ENCODE assay signal across 26 cellular contexts in genomic region chr19:46691104-46691503, GRCh38. TPM values are rescaled to one million over a fixed set of nuclear protein-coding genes. Genes with fewer than 3 reads are reported as not detected.
A peak's percentile ranks its signal among the peaks of the same experiment; 100 is the strongest.
DNase-seq lines count a peak whose midpoint lies in the region; ATAC-seq, FAIRE-seq and TF ChIP-seq lines count a peak whose summit lies in the region.
"Had no signal": no experiment of that assay in that cellular context is flagged by ENCODE, and none has a peak within 500 bp of the region (broad histone marks: within the 10 kb centered on the region; RNA-seq: fewer than 3 reads in every experiment).

No MANE protein-coding gene starts in this region.

- in situ Hi-C loops in HepG2 (cut with HindIII; ENCODE audit: extremely low pct_ligation_motif_present, low pct_unique_long_range_greater_than_20kb): no loop called here

- FAIRE-seq in HepG2 (lab: Jason Lieb, UNC): no peak
- FAIRE-seq: A549, GM12891, RCC 7860 had no signal

- H3K27ac ChIP-seq in HepG2 (ENCODE audit: extremely low read length, insufficient read depth, low read length): no peak overlapping the region
- H3K27ac ChIP-seq in right lobe of liver: no peak overlapping the region
- H3K27ac ChIP-seq in HEK293 (ENCODE audit: extremely low read depth, low read depth, low read length): no peak overlapping the region
- H3K27ac ChIP-seq: A549 had no signal

- peaks cover 40 to 72% of the 10 kb centered on the region in 2 experiments for H3K36me3 ChIP-seq in HepG2 (replicated peaks in 1 of 2; ENCODE audit: control insufficient read depth in 1 of 2, insufficient read depth in 2 of 2, low read length in 2 of 2)
- H3K36me3 ChIP-seq in right lobe of liver: peaks cover 0 to 95% (median 34%) of the 10 kb centered on the region in 4 donors
- peaks cover 87 to 89% of the 10 kb centered on the region in 2 experiments for H3K36me3 ChIP-seq in HEK293 (ENCODE audit: control insufficient read depth in 2 of 2, insufficient read depth in 1 of 2, low read length in 2 of 2)

- intact Hi-C loops in HepG2 (cut with micrococcal nuclease; ENCODE audit: unreplicated experiment): no loop called here
- intact Hi-C loops in right lobe of liver (cut with DNase I): no loop called here

- TF ChIP-seq EP300 in HepG2 (IDR thresholded peaks at IDR 0.05; ENCODE audit: low read depth in 2 of 2, low read length in 2 of 2) (no peak), HepG2 (CRISPR knock-in tag; IDR thresholded peaks at IDR 0.05; ENCODE audit: borderline replicate concordance) (no peak)

- H3K4me1 ChIP-seq in HepG2 (ENCODE audit: insufficient read depth, low read length) (no peaks in the 10 kb centered on the region), right lobe of liver (no peaks in the 10 kb centered on the region), HEK293 (ENCODE audit: control insufficient read depth, insufficient read depth, low read length) (no peaks in the 10 kb centered on the region)
- H3K4me1 ChIP-seq: A549, Caco-2, HAP-1 had no signal

- CTCF ChIA-PET in HepG2 (lab: Yijun Ruan, JAX; ENCODE audit: low intra/inter-chr PET ratio, low total read pairs) (no interaction called here), HEK293 (lab: Yijun Ruan, JAX) (interaction anchor here (0.7 to 4.0 kb wide), 5 partner anchors 12 to 150 kb away, joined by 3 to 30 read pairs (median 6); no protein-coding TSS in a partner anchor)

- H2AFZ ChIP-seq in HepG2 (ENCODE audit: low read length): no peak overlapping the region
- H2AFZ ChIP-seq: GM23338 had no signal

- H3K9ac ChIP-seq in HepG2 (ENCODE audit: insufficient read depth, low read depth, low read length): no peak overlapping the region

- H4K20me1 ChIP-seq in HepG2 (ENCODE audit: insufficient read depth, low read length): no peaks in the 10 kb centered on the region

- POLR2A ChIA-PET in HepG2 (lab: Yijun Ruan, JAX) (no interaction called here), HEK293 (lab: Yijun Ruan, JAX) (interaction anchor here (0.8 kb wide), 1 partner anchor 90 kb away, joined by 3 read pairs; no protein-coding TSS in a partner anchor)

- BruUV-seq in HepG2 (replicated peaks; lab: Mats Ljungman, UMichigan): no TSS peak

- no peak overlapping the region for H3K4me2 ChIP-seq in HepG2 (ENCODE audit: low read depth, low read length)
- H3K4me2 ChIP-seq: A549, GM23338 had no signal

- ATAC-seq in HepG2 (no peak), right lobe of liver (no peak)
- ATAC-seq: GM23338 had no signal

- no peaks in the 10 kb centered on the region for H3K79me2 ChIP-seq in HepG2 (ENCODE audit: insufficient read depth, low read length)

- TF ChIP-seq CTCF in HepG2 (CRISPR knock-in tag; IDR thresholded peaks at IDR 0.05) (no peak), right lobe of liver (IDR thresholded peaks at IDR 0.05) (no peak), HEK293 (tag by site-specific recombination; IDR thresholded peaks at IDR 0.05) (no peak)

- TF ChIP-seq RAD21 in HepG2 (CRISPR knock-in tag; IDR thresholded peaks at IDR 0.05): no peak

- H3K27me3 ChIP-seq in HepG2 (ENCODE audit: control insufficient read depth in 1 of 2, insufficient read depth in 2 of 2, low read length in 2 of 2) (no peaks in the 10 kb centered on the region), right lobe of liver (no peaks in the 10 kb centered on the region)
- H3K27me3 ChIP-seq: MG63 had no signal

- H3K9me3 ChIP-seq in HepG2 (ENCODE audit: low read length): no peaks in the 10 kb centered on the region
- no peaks in the 10 kb centered on the region for H3K9me3 ChIP-seq in right lobe of liver
- H3K9me3 ChIP-seq in HEK293 (ENCODE audit: control insufficient read depth, insufficient read depth, low read depth, low read length): no peaks in the 10 kb centered on the region
- H3K9me3 ChIP-seq: A549, Caco-2, HAP-1 had no signal

- H3K4me3 ChIP-seq in HepG2 (replicated peaks in 1 of 3; ENCODE audit: insufficient read depth in 1 of 3, low read depth in 2 of 3, low read length in 3 of 3) (no peak overlapping the region), right lobe of liver (no peak overlapping the region), HEK293 (ENCODE audit: low read depth, low read length) (no peak overlapping the region)
- H3K4me3 ChIP-seq: A549, GM23338, HAP-1, MG63 had no signal

- 50% methylated on average over 2 of the region's 2 CpGs for WGBS in HepG2 (ENCODE audit: low lambda C conversion rate)
- WGBS in right lobe of liver (ENCODE audit: insufficient coverage, low coverage, low lambda C conversion rate, missing lambda C conversion rate): 50% methylated on average over 2 of the region's 2 CpGs

- DNase-seq in HepG2 (ENCODE audit: low spot score) (no peak), right lobe of liver (no peak), germinal center (ENCODE audit: low spot score) (peak; percentile 1), amniotic stem cell (lab: John Stamatoyannopoulos, UW) (no peak), KG1 (lab: John Stamatoyannopoulos, UW) (no peak)
- no peak for DNase-seq in stimulated activated CD4-positive, alpha-beta T cell treated with anti-CD3 and anti-CD28 coated beads, Interleukin-4, amount 100 ng/mL, for 24 hours
- DNase-seq: Caco-2; CD4-positive, alpha-beta T cell; DMS 273 treated with DMSO at 0.1 percent for 48 hours; DMS79 treated with DMSO at 0.1 percent for 48 hours; MG63; NCI-H1417; NCI-H187; NCI-H446; NCI-H526; Right ventricle myocardium superior had no signal

- TF ChIP-seq POLR2A in HepG2 (IDR thresholded peaks at IDR 0.05; ENCODE audit: insufficient read depth in 1 of 2, low read depth in 2 of 2, low read length in 2 of 2): no peak
- TF ChIP-seq POLR2A in right lobe of liver (IDR thresholded peaks at IDR 0.05): no peak

RNA-seq across cellular contexts. Expression of gene PRKD2, which starts 25.8 kb away (rescaled TPM):
- total RNA-seq in HepG2 (2016; rRNA removed; fragmentation: Illumina TruSeq; extraction: Trizol): 6.7 and 13.2 TPM in 2 replicates
- 3.7 and 5.6 TPM in 2 replicates for total RNA-seq in HepG2 (2016; cell fraction: cytosol; rRNA removed; fragmentation: Illumina TruSeq; extraction: Trizol; ENCODE audit: low read depth)
- 7.7 and 10.7 TPM in 2 replicates for total RNA-seq in HepG2 (2016; cell fraction: insoluble cytoplasmic fraction; rRNA removed; fragmentation: Illumina TruSeq; extraction: Trizol)
- 10.7 and 11.6 TPM in 2 replicates for total RNA-seq in HepG2 (2016; cell fraction: membrane; rRNA removed; fragmentation: Illumina TruSeq; extraction: Trizol)
- 9.5 and 12.7 TPM in 2 replicates for total RNA-seq in HepG2 (2016; cell fraction: nucleus; rRNA removed; fragmentation: Illumina TruSeq; extraction: Trizol)
- polyA plus RNA-seq in HepG2 (2011; rRNA removed): 7.3 and 9.2 TPM in 2 replicates
- polyA plus RNA-seq in HepG2 (2011; cell fraction: cytosol; rRNA removed): 5.7 and 8.3 TPM in 2 replicates
- polyA plus RNA-seq in HepG2 (2011; cell fraction: nucleus; rRNA removed): 19.6 and 26.3 TPM in 2 replicates
- polyA plus RNA-seq in HepG2 (2012): 12.3 and 18.9 TPM in 2 replicates
- polyA plus RNA-seq in HepG2 (2016; cell fraction: cytosol; fragmentation: Illumina TruSeq; extraction: Trizol; ENCODE audit: low read depth): 4.2 and 4.7 TPM in 2 replicates
- polyA plus RNA-seq in HepG2 (2016; cell fraction: insoluble cytoplasmic fraction; fragmentation: Illumina TruSeq; extraction: Trizol; ENCODE audit: low read depth): 12.5 and 12.9 TPM in 2 replicates
- polyA plus RNA-seq in HepG2 (2016; cell fraction: membrane; fragmentation: Illumina TruSeq; extraction: Trizol; ENCODE audit: low read depth): 6.8 and 7.6 TPM in 2 replicates
- 26.1 and 27.2 TPM in 2 replicates for polyA plus RNA-seq in HepG2 (2016; cell fraction: nucleus; fragmentation: Illumina TruSeq; extraction: Trizol; ENCODE audit: insufficient read depth, low read depth)
- 10.6 and 14.4 TPM in 2 replicates for polyA minus RNA-seq in HepG2 (2011; rRNA and poly(A)+ RNA removed; ENCODE audit: low replicate concordance)
- polyA minus RNA-seq in HepG2 (2011; cell fraction: cytosol; rRNA and poly(A)+ RNA removed): 8.2 and 11.7 TPM in 2 replicates
- polyA minus RNA-seq in HepG2 (2011; cell fraction: nucleus; rRNA and poly(A)+ RNA removed): 9.1 TPM in 2 replicates
- 10 to 100 TPM; 15.1 to 20.2 (median 16.9) TPM for total RNA-seq in right lobe of liver

RNA-seq across cellular contexts. Expression of gene DACT3, which starts 30.1 kb away (rescaled TPM):
- total RNA-seq in HepG2 (2016; rRNA removed; fragmentation: Illumina TruSeq; extraction: Trizol): 0.04 TPM in 1 of 2 replicates, not detected in the other
- total RNA-seq in HepG2 (2016; cell fraction: cytosol; rRNA removed; fragmentation: Illumina TruSeq; extraction: Trizol; ENCODE audit: low read depth): 0.09 and 0.10 TPM in 2 replicates
- total RNA-seq in HepG2 (2016; cell fraction: insoluble cytoplasmic fraction; rRNA removed; fragmentation: Illumina TruSeq; extraction: Trizol): 0.04 TPM in 1 of 2 replicates, not detected in the other
- not detected in 2 replicates for total RNA-seq in HepG2 (2016; cell fraction: membrane; rRNA removed; fragmentation: Illumina TruSeq; extraction: Trizol)
- total RNA-seq in HepG2 (2016; cell fraction: nucleus; rRNA removed; fragmentation: Illumina TruSeq; extraction: Trizol): not detected in 2 replicates
- 0.04 TPM in 1 of 2 replicates, not detected in the other for polyA plus RNA-seq in HepG2 (2011; rRNA removed)
- 0.03 TPM in 2 replicates for polyA plus RNA-seq in HepG2 (2011; cell fraction: cytosol; rRNA removed)
- polyA plus RNA-seq in HepG2 (2011; cell fraction: nucleus; rRNA removed): not detected in 2 replicates
- polyA plus RNA-seq in HepG2 (2012): not detected in 2 replicates
- polyA plus RNA-seq in HepG2 (2016; cell fraction: cytosol; fragmentation: Illumina TruSeq; extraction: Trizol; ENCODE audit: low read depth): 0.07 TPM in 1 of 2 replicates, not detected in the other
- polyA plus RNA-seq in HepG2 (2016; cell fraction: insoluble cytoplasmic fraction; fragmentation: Illumina TruSeq; extraction: Trizol; ENCODE audit: low read depth): not detected in 2 replicates
- polyA plus RNA-seq in HepG2 (2016; cell fraction: membrane; fragmentation: Illumina TruSeq; extraction: Trizol; ENCODE audit: low read depth): not detected in 2 replicates
- 0.16 TPM in 1 of 2 replicates, not detected in the other for polyA plus RNA-seq in HepG2 (2016; cell fraction: nucleus; fragmentation: Illumina TruSeq; extraction: Trizol; ENCODE audit: insufficient read depth, low read depth)
- polyA minus RNA-seq in HepG2 (2011; rRNA and poly(A)+ RNA removed; ENCODE audit: low replicate concordance): 0.09 TPM in 1 of 2 replicates, not detected in the other
- not detected in 2 replicates for polyA minus RNA-seq in HepG2 (2011; cell fraction: cytosol; rRNA and poly(A)+ RNA removed)
- not detected in 2 replicates for polyA minus RNA-seq in HepG2 (2011; cell fraction: nucleus; rRNA and poly(A)+ RNA removed)
- 1 to 10 TPM in 3 of 6 experiments, under 1 TPM in 3; 0.46 to 1.6 (median 0.93) TPM for total RNA-seq in right lobe of liver

RNA-seq across cellular contexts. Expression of gene FKRP, which starts 54.8 kb away (rescaled TPM):
- total RNA-seq in HepG2 (2016; rRNA removed; fragmentation: Illumina TruSeq; extraction: Trizol): 4.0 and 9.8 TPM in 2 replicates
- total RNA-seq in HepG2 (2016; cell fraction: cytosol; rRNA removed; fragmentation: Illumina TruSeq; extraction: Trizol; ENCODE audit: low read depth): 1.2 and 1.9 TPM in 2 replicates
- 3.4 and 11.2 TPM in 2 replicates for total RNA-seq in HepG2 (2016; cell fraction: insoluble cytoplasmic fraction; rRNA removed; fragmentation: Illumina TruSeq; extraction: Trizol)
- 3.6 and 3.7 TPM in 2 replicates for total RNA-seq in HepG2 (2016; cell fraction: membrane; rRNA removed; fragmentation: Illumina TruSeq; extraction: Trizol)
- 11.2 and 11.6 TPM in 2 replicates for total RNA-seq in HepG2 (2016; cell fraction: nucleus; rRNA removed; fragmentation: Illumina TruSeq; extraction: Trizol)
- polyA plus RNA-seq in HepG2 (2011; rRNA removed): 7.3 and 9.2 TPM in 2 replicates
- polyA plus RNA-seq in HepG2 (2011; cell fraction: cytosol; rRNA removed): 7.8 and 9.7 TPM in 2 replicates
- polyA plus RNA-seq in HepG2 (2011; cell fraction: nucleus; rRNA removed): 27.5 and 33.9 TPM in 2 replicates
- 12.4 and 17.0 TPM in 2 replicates for polyA plus RNA-seq in HepG2 (2012)
- polyA plus RNA-seq in HepG2 (2016; cell fraction: cytosol; fragmentation: Illumina TruSeq; extraction: Trizol; ENCODE audit: low read depth): 0.63 and 1.3 TPM in 2 replicates
- 5.1 TPM in 2 replicates for polyA plus RNA-seq in HepG2 (2016; cell fraction: insoluble cytoplasmic fraction; fragmentation: Illumina TruSeq; extraction: Trizol; ENCODE audit: low read depth)
- polyA plus RNA-seq in HepG2 (2016; cell fraction: membrane; fragmentation: Illumina TruSeq; extraction: Trizol; ENCODE audit: low read depth): 1.7 and 2.3 TPM in 2 replicates
- 34.8 and 35.7 TPM in 2 replicates for polyA plus RNA-seq in HepG2 (2016; cell fraction: nucleus; fragmentation: Illumina TruSeq; extraction: Trizol; ENCODE audit: insufficient read depth, low read depth)
- polyA minus RNA-seq in HepG2 (2011; rRNA and poly(A)+ RNA removed; ENCODE audit: low replicate concordance): 6.9 and 11.0 TPM in 2 replicates
- polyA minus RNA-seq in HepG2 (2011; cell fraction: cytosol; rRNA and poly(A)+ RNA removed): 7.5 and 8.8 TPM in 2 replicates
- 10.3 and 11.5 TPM in 2 replicates for polyA minus RNA-seq in HepG2 (2011; cell fraction: nucleus; rRNA and poly(A)+ RNA removed)
- total RNA-seq in right lobe of liver: 1 to 10 TPM; 5.8 to 9.5 (median 7.4) TPM

RNA-seq across cellular contexts. Expression of gene GNG8, which starts 55.1 kb away (rescaled TPM):
- not detected in 2 replicates for total RNA-seq in HepG2 (2016; rRNA removed; fragmentation: Illumina TruSeq; extraction: Trizol)
- total RNA-seq in HepG2 (2016; cell fraction: cytosol; rRNA removed; fragmentation: Illumina TruSeq; extraction: Trizol; ENCODE audit: low read depth): not detected in 2 replicates
- not detected in 2 replicates for total RNA-seq in HepG2 (2016; cell fraction: insoluble cytoplasmic fraction; rRNA removed; fragmentation: Illumina TruSeq; extraction: Trizol)
- total RNA-seq in HepG2 (2016; cell fraction: membrane; rRNA removed; fragmentation: Illumina TruSeq; extraction: Trizol): not detected in 2 replicates
- total RNA-seq in HepG2 (2016; cell fraction: nucleus; rRNA removed; fragmentation: Illumina TruSeq; extraction: Trizol): not detected in 2 replicates
- polyA plus RNA-seq in HepG2 (2011; rRNA removed): not detected in 2 replicates
- polyA plus RNA-seq in HepG2 (2011; cell fraction: cytosol; rRNA removed): not detected in 2 replicates
- polyA plus RNA-seq in HepG2 (2011; cell fraction: nucleus; rRNA removed): not detected in 2 replicates
- not detected in 2 replicates for polyA plus RNA-seq in HepG2 (2012)
- not detected in 2 replicates for polyA plus RNA-seq in HepG2 (2016; cell fraction: cytosol; fragmentation: Illumina TruSeq; extraction: Trizol; ENCODE audit: low read depth)
- polyA plus RNA-seq in HepG2 (2016; cell fraction: insoluble cytoplasmic fraction; fragmentation: Illumina TruSeq; extraction: Trizol; ENCODE audit: low read depth): not detected in 2 replicates
- not detected in 2 replicates for polyA plus RNA-seq in HepG2 (2016; cell fraction: membrane; fragmentation: Illumina TruSeq; extraction: Trizol; ENCODE audit: low read depth)
- polyA plus RNA-seq in HepG2 (2016; cell fraction: nucleus; fragmentation: Illumina TruSeq; extraction: Trizol; ENCODE audit: insufficient read depth, low read depth): not detected in 2 replicates
- not detected in 2 replicates for polyA minus RNA-seq in HepG2 (2011; rRNA and poly(A)+ RNA removed; ENCODE audit: low replicate concordance)
- polyA minus RNA-seq in HepG2 (2011; cell fraction: cytosol; rRNA and poly(A)+ RNA removed): not detected in 2 replicates
- not detected in 2 replicates for polyA minus RNA-seq in HepG2 (2011; cell fraction: nucleus; rRNA and poly(A)+ RNA removed)
- total RNA-seq in right lobe of liver: not detected
- total RNA-seq: Caco-2; CD4-positive, alpha-beta T cell; GM23338; LHCN-M2; OCI-LY7; Right ventricle myocardium superior; SK-MEL-5 had no signal
- polyA plus RNA-seq: A549, BJ had no signal

RNA-seq across cellular contexts. Expression of gene STRN4, which starts 55.1 kb away (rescaled TPM):
- total RNA-seq in HepG2 (2016; rRNA removed; fragmentation: Illumina TruSeq; extraction: Trizol) (32.2 and 43.1 TPM in 2 replicates), right lobe of liver (10 to 100 TPM; 16.9 to 28.1 (median 23.7) TPM)
- 13.6 and 15.4 TPM in 2 replicates for total RNA-seq in HepG2 (2016; cell fraction: cytosol; rRNA removed; fragmentation: Illumina TruSeq; extraction: Trizol; ENCODE audit: low read depth)
- total RNA-seq in HepG2 (2016; cell fraction: insoluble cytoplasmic fraction; rRNA removed; fragmentation: Illumina TruSeq; extraction: Trizol): 25.7 and 41.7 TPM in 2 replicates
- total RNA-seq in HepG2 (2016; cell fraction: membrane; rRNA removed; fragmentation: Illumina TruSeq; extraction: Trizol): 30.2 and 30.9 TPM in 2 replicates
- total RNA-seq in HepG2 (2016; cell fraction: nucleus; rRNA removed; fragmentation: Illumina TruSeq; extraction: Trizol): 30.6 and 31.6 TPM in 2 replicates
- 57.3 and 80.7 TPM in 2 replicates for polyA plus RNA-seq in HepG2 (2011; rRNA removed)
- 34.2 and 64.8 TPM in 2 replicates for polyA plus RNA-seq in HepG2 (2011; cell fraction: cytosol; rRNA removed)
- 266 and 313 TPM in 2 replicates for polyA plus RNA-seq in HepG2 (2011; cell fraction: nucleus; rRNA removed)
- 35.6 and 48.5 TPM in 2 replicates for polyA plus RNA-seq in HepG2 (2012)
- polyA plus RNA-seq in HepG2 (2016; cell fraction: cytosol; fragmentation: Illumina TruSeq; extraction: Trizol; ENCODE audit: low read depth): 8.5 and 9.3 TPM in 2 replicates
- 34.1 and 37.8 TPM in 2 replicates for polyA plus RNA-seq in HepG2 (2016; cell fraction: insoluble cytoplasmic fraction; fragmentation: Illumina TruSeq; extraction: Trizol; ENCODE audit: low read depth)
- 21.1 and 23.2 TPM in 2 replicates for polyA plus RNA-seq in HepG2 (2016; cell fraction: membrane; fragmentation: Illumina TruSeq; extraction: Trizol; ENCODE audit: low read depth)
- 78.0 and 78.1 TPM in 2 replicates for polyA plus RNA-seq in HepG2 (2016; cell fraction: nucleus; fragmentation: Illumina TruSeq; extraction: Trizol; ENCODE audit: insufficient read depth, low read depth)
- polyA minus RNA-seq in HepG2 (2011; rRNA and poly(A)+ RNA removed; ENCODE audit: low replicate concordance): 47.8 and 141 TPM in 2 replicates
- 30.6 and 39.4 TPM in 2 replicates for polyA minus RNA-seq in HepG2 (2011; cell fraction: cytosol; rRNA and poly(A)+ RNA removed)
- polyA minus RNA-seq in HepG2 (2011; cell fraction: nucleus; rRNA and poly(A)+ RNA removed): 37.0 and 47.4 TPM in 2 replicates

Comparison
In these comparisons a context has a peak if more than half of its experiments do, and no peak if none do; other contexts are left out.
1. Of the 63 proteins assayed by ChIP-seq in both HepG2 and HEK293: peak only in HepG2: none; only in HEK293: SP2; in both: none; in neither: 62.